In the genomic region with DNA sequence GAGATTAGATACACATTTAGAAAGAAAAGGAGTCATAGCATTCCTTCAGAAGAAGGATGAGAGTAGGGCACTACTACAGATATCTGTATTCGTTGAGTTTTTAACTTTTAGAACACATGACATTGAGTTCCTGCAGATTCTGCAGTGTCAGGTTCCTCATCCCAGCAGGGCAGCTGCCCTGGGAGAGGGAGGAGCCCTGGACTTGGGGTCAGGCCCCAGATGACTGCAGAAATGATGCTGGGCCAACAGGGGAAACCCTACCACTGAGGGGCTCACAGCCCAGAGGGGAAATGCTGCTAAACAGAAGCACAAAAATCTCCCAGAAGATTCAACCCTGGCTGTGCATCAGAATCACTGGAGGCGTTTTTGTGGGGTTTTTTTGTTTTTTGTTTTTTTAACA, we compare ENCODE assay signal across 14 cellular contexts.
DNase-seq lines count a peak whose midpoint lies in the region; ATAC-seq and TF ChIP-seq lines count a peak whose summit lies in the region.
"Had no signal": no experiment of that assay in that cellular context is flagged by ENCODE, and none has a peak within 500 bp of the region (broad histone marks: within the 10 kb centered on the region; RNA-seq: fewer than 3 reads in every experiment).

No MANE protein-coding gene starts in this region.

- no peak overlapping the region for H3K27ac Mint-ChIP-seq in WTC11
- H3K27ac Mint-ChIP-seq: B cell; CD4-positive, alpha-beta T cell; H9 had no signal

- H3K4ac ChIP-seq in neuronal stem cell (ENCODE audit: low read length) = no peak overlapping the region

- peaks cover under 1% of the 10 kb centered on the region for H3K36me3 Mint-ChIP-seq in WTC11

- no peaks in the 10 kb centered on the region for H3K79me2 ChIP-seq in smooth muscle cell (ENCODE audit: low read depth)

- H3K79me1 ChIP-seq in neuronal stem cell (ENCODE audit: low read depth, low read length) = no peaks in the 10 kb centered on the region

- POLR2A ChIA-PET in WTC11 (lab: Charles Lee) = no interaction called here

- no peak overlapping the region for H2BK120ac ChIP-seq in neuronal stem cell (ENCODE audit: low read depth, low read length)

- 73% methylated on average over 2 of the region's 2 CpGs for WGBS in smooth muscle cell (ENCODE audit: low lambda C conversion rate)
- no CpG with 5 or more reads among the region's 2 CpGs for WGBS in neuronal stem cell (ENCODE audit: extremely low coverage in 2 of 2, insufficient read length in 2 of 2, insufficient replicate concordance in 1 of 2), 2 donors

- H2BK15ac ChIP-seq in neuronal stem cell (ENCODE audit: low read length) = no peak overlapping the region

- no peak overlapping the region for H4K91ac ChIP-seq in neuronal stem cell (ENCODE audit: low read depth, low read length, poor library complexity)

- peak; percentile 34 for DNase-seq in Daoy (ENCODE audit: low read depth)
- peak; percentile 34 for DNase-seq in LHCN-M2 (ENCODE audit: low read depth)
- DNase-seq in WTC11 (ENCODE audit: low spot score) = peak; percentile 20
- DNase-seq in smooth muscle cell (lab: John Stamatoyannopoulos, UW; ENCODE audit: unreplicated experiment) = no peak
- DNase-seq in neuronal stem cell (ENCODE audit: low spot score) = no peak
- no peak for DNase-seq in iPS-NIHi11 (ENCODE audit: low spot score)
- no peak for DNase-seq in activated CD4-positive, alpha-beta T cell treated with anti-CD3 and anti-CD28 coated beads, Interleukin-2, amount 50 U/mL, for 48 hours
- DNase-seq: C1 segment of cervical spinal cord; CD4-positive, alpha-beta T cell; DMS79 treated with DMSO at 0.1 percent for 48 hours; GDM1; KBM-7 had no signal

- H3K36me3 ChIP-seq in smooth muscle cell (ENCODE audit: low read depth) = no peaks in the 10 kb centered on the region
- no peaks in the 10 kb centered on the region for H3K36me3 ChIP-seq in neuronal stem cell (replicated peaks in 1 of 2; ENCODE audit: control insufficient read depth in 2 of 2, insufficient read depth in 2 of 2, low read length in 2 of 2)

- no peaks in the 10 kb centered on the region for H3F3A ChIP-seq in smooth muscle cell (ENCODE audit: low read depth)

- no peak overlapping the region for H4K8ac ChIP-seq in neuronal stem cell (ENCODE audit: low read depth, low read length)

- H3K4me1 ChIP-seq in smooth muscle cell (ENCODE audit: low read depth) = no peaks in the 10 kb centered on the region
- no peaks in the 10 kb centered on the region for H3K4me1 ChIP-seq in neuronal stem cell (ENCODE audit: control insufficient read depth in 2 of 2, insufficient read depth in 1 of 2, low read depth in 1 of 2, low read length in 2 of 2)

- no peak overlapping the region for H3K4me3 ChIP-seq in smooth muscle cell
- no peak overlapping the region for H3K4me3 ChIP-seq in neuronal stem cell (ENCODE audit: low read length in 2 of 2)

- CTCF ChIA-PET in WTC11 (lab: Charles Lee) = interaction anchor here (1.9 to 2.7 kb wide), 4 partner anchors 115 to 326 kb away, joined by 11 to 17 read pairs (median 12); no protein-coding TSS in a partner anchor

- no peak overlapping the region for H2AK5ac ChIP-seq in neuronal stem cell (ENCODE audit: low read depth, low read length)

- H3K4me1 Mint-ChIP-seq in WTC11 = peaks cover 5% of the 10 kb centered on the region
- H3K4me1 Mint-ChIP-seq: B cell, H9 had no signal

- no peaks in the 10 kb centered on the region for H4K20me1 ChIP-seq in smooth muscle cell (ENCODE audit: low read depth)

- H3K4me2 ChIP-seq in smooth muscle cell = no peak overlapping the region
- no peak overlapping the region for H3K4me2 ChIP-seq in neuronal stem cell (ENCODE audit: insufficient read depth, low read length, poor library complexity, severe bottlenecking)

- no peak overlapping the region for H3K14ac ChIP-seq in neuronal stem cell (ENCODE audit: low read length)

- H2AFZ ChIP-seq in smooth muscle cell (ENCODE audit: low read depth) (no peak overlapping the region), neuronal stem cell (ENCODE audit: low read length) (no peak overlapping the region)

- peaks cover 16% of the 10 kb centered on the region for H3K27me3 Mint-ChIP-seq in WTC11 (ENCODE audit: low read depth)

- H2BK5ac ChIP-seq in neuronal stem cell (ENCODE audit: low read length) = no peak overlapping the region

- H3K9me3 ChIP-seq in smooth muscle cell (replicated peaks; ENCODE audit: low read depth) (no peaks in the 10 kb centered on the region), neuronal stem cell (replicated peaks in 1 of 2; ENCODE audit: control insufficient read depth in 2 of 2, insufficient read depth in 1 of 2, low read depth in 1 of 2, low read length in 2 of 2) (no peaks in the 10 kb centered on the region)

- peaks cover 4% of the 10 kb centered on the region for H3K9me3 Mint-ChIP-seq in WTC11

- no peak overlapping the region for H2BK12ac ChIP-seq in neuronal stem cell (ENCODE audit: low read length)

- H3K27ac ChIP-seq in smooth muscle cell (ENCODE audit: low read depth) (peak overlapping the region; percentile 75), neuronal stem cell (replicated peaks; ENCODE audit: low read length) (no peak overlapping the region)

- no peak overlapping the region for H3K18ac ChIP-seq in neuronal stem cell (ENCODE audit: low read length)

- peak; percentile 72 for ATAC-seq in WTC11

- TF ChIP-seq CTCF in WTC11 (IDR thresholded peaks at IDR 0.05) (no peak), smooth muscle cell (IDR thresholded peaks at IDR 0.05; ENCODE audit: borderline replicate concordance, insufficient read depth, poor library complexity, severe bottlenecking) (no peak)

- H3K9ac ChIP-seq in smooth muscle cell (ENCODE audit: low read depth) = no peak overlapping the region
- no peak overlapping the region for H3K9ac ChIP-seq in neuronal stem cell (ENCODE audit: low read depth, low read length, poor library complexity)

- H3K27me3 ChIP-seq in smooth muscle cell (ENCODE audit: low read depth) = no peaks in the 10 kb centered on the region
- peaks cover 0 to 9% (median 0%) of the 10 kb centered on the region in 3 experiments for H3K27me3 ChIP-seq in neuronal stem cell (ENCODE audit: control insufficient read depth in 3 of 3, insufficient read depth in 3 of 3, low read depth in 1 of 3, low read length in 3 of 3)

- H3K23ac ChIP-seq in neuronal stem cell (ENCODE audit: low read depth, low read length, poor library complexity) = no peak overlapping the region

- H3K4me3 Mint-ChIP-seq in WTC11 = no peak overlapping the region
- H3K4me3 Mint-ChIP-seq: B cell; CD4-positive, alpha-beta T cell; H9 had no signal

TF ChIP-seq in WTC11, 78 proteins besides CTCF, POLR2A, EP300 and RAD21 (continues in another document):
- TF ChIP-seq, protein P1, sequence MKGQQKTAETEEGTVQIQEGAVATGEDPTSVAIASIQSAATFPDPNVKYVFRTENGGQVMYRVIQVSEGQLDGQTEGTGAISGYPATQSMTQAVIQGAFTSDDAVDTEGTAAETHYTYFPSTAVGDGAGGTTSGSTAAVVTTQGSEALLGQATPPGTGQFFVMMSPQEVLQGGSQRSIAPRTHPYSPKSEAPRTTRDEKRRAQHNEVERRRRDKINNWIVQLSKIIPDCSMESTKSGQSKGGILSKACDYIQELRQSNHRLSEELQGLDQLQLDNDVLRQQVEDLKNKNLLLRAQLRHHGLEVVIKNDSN (CRISPR knock-in tag; IDR thresholded peaks at IDR 0.05) = no peak
- no peak for TF ChIP-seq TP53 (CRISPR knock-in tag; IDR thresholded peaks at IDR 0.05)
- no peak for TF ChIP-seq MXD4 (CRISPR knock-in tag; IDR thresholded peaks at IDR 0.05; ENCODE audit: borderline replicate concordance)
- TF ChIP-seq, protein P2, sequence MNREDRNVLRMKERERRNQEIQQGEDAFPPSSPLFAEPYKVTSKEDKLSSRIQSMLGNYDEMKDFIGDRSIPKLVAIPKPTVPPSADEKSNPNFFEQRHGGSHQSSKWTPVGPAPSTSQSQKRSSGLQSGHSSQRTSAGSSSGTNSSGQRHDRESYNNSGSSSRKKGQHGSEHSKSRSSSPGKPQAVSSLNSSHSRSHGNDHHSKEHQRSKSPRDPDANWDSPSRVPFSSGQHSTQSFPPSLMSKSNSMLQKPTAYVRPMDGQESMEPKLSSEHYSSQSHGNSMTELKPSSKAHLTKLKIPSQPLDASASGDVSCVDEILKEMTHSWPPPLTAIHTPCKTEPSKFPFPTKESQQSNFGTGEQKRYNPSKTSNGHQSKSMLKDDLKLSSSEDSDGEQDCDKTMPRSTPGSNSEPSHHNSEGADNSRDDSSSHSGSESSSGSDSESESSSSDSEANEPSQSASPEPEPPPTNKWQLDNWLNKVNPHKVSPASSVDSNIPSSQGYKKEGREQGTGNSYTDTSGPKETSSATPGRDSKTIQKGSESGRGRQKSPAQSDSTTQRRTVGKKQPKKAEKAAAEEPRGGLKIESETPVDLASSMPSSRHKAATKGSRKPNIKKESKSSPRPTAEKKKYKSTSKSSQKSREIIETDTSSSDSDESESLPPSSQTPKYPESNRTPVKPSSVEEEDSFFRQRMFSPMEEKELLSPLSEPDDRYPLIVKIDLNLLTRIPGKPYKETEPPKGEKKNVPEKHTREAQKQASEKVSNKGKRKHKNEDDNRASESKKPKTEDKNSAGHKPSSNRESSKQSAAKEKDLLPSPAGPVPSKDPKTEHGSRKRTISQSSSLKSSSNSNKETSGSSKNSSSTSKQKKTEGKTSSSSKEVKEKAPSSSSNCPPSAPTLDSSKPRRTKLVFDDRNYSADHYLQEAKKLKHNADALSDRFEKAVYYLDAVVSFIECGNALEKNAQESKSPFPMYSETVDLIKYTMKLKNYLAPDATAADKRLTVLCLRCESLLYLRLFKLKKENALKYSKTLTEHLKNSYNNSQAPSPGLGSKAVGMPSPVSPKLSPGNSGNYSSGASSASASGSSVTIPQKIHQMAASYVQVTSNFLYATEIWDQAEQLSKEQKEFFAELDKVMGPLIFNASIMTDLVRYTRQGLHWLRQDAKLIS (CRISPR knock-in tag; IDR thresholded peaks at IDR 0.05; ENCODE audit: borderline replicate concordance) = no peak
- TF ChIP-seq, protein P3, sequence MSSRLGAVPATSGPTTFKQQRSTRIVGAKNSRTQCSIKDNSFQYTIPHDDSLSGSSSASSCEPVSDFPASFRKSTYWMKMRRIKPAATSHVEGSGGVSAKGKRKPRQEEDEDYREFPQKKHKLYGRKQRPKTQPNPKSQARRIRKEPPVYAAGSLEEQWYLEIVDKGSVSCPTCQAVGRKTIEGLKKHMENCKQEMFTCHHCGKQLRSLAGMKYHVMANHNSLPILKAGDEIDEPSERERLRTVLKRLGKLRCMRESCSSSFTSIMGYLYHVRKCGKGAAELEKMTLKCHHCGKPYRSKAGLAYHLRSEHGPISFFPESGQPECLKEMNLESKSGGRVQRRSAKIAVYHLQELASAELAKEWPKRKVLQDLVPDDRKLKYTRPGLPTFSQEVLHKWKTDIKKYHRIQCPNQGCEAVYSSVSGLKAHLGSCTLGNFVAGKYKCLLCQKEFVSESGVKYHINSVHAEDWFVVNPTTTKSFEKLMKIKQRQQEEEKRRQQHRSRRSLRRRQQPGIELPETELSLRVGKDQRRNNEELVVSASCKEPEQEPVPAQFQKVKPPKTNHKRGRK (CRISPR knock-in tag; IDR thresholded peaks at IDR 0.05; ENCODE audit: borderline replicate concordance) = no peak

Comparison
In these comparisons a context has a peak if more than half of its experiments do, and no peak if none do; other contexts are left out.
1. DNase-seq: peak in Daoy (single experiment), LHCN-M2 (single experiment) and WTC11 (single experiment); none in smooth muscle cell (single experiment), neuronal stem cell (single experiment), iPS-NIHi11 (single experiment) and activated CD4-positive, alpha-beta T cell treated with anti-CD3 and anti-CD28 coated beads, Interleukin-2, amount 50 U/mL, for 48 hours (0 of 2).